8 cellular contexts compared by ENCODE assay signal in the genomic region with DNA sequence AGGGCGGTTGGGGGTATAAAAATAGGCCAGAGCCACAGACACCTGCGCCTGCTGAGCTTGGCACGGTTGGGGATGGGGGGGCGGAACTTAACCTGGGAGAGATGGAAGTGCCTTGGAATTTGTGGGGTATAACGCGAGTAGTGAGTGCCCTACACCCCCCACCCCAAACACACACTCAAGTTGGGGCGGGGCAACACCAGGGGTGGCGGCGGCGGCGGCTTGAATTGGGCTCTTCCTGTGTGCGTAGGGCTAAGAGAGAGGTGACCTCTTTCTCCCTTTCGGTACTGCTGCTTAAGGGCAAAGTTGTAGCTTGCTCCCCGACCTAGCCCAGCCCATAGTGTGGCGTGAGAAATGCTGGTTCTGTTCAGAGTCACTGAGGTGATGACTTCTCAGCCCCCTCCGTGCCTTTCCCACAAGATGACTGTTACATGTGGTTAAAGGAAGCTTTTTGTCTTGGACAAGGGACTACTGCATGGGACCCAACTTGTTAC.
DNase-seq lines count a peak whose midpoint lies in the region; ATAC-seq lines count a peak whose summit lies in the region.

No MANE protein-coding gene starts in this region.

- H3K4me3 ChIP-seq in SK-N-MC (peak overlapping the region; percentile 83), iPS-18c (ENCODE audit: insufficient read depth, low read depth, low read length) (peak overlapping the region; percentile 66)

- H3K4me3 Mint-ChIP-seq in activated naive CD8-positive, alpha-beta T cell treated with anti-CD3 and anti-CD28 coated beads, Interleukin-2, amount 50 U/mL, for 24 hours, result peak overlapping the region; percentile 91

- ATAC-seq in HG03064 (IDR thresholded peaks at IDR 0.05; ENCODE audit: low read depth, unreplicated experiment), result peak; percentile 43
- ATAC-seq in activated naive CD8-positive, alpha-beta T cell treated with anti-CD3 and anti-CD28 coated beads, Interleukin-2, amount 50 U/mL, for 24 hours, result peak; percentile 89

- DNase-seq in NCI-H524 (lab: John Stamatoyannopoulos, UW), result peak; percentile 33 to 37
- no peak for DNase-seq in NCI-H524 treated with DMSO at 0.1 percent for 48 hours (lab: John Stamatoyannopoulos, UW)
- no peak for DNase-seq in SK-N-MC (ENCODE audit: low read depth, low spot score)
- DNase-seq in activated naive CD8-positive, alpha-beta T cell treated with anti-CD3 and anti-CD28 coated beads, Interleukin-2, amount 50 U/mL, for 24 hours, result peak; percentile 62
- DNase-seq in stimulated activated CD4-positive, alpha-beta T cell treated with anti-CD3 and anti-CD28 coated beads, Interleukin-15, amount 100 ng/mL, for 48 hours (ENCODE audit: low read depth in 2 of 2), result peak; percentile 51 to 55
- DNase-seq in NCI-H345 (lab: John Stamatoyannopoulos, UW), result no peak

- peaks cover 24% of the 10 kb centered on the region for H3K36me3 Mint-ChIP-seq in activated naive CD8-positive, alpha-beta T cell treated with anti-CD3 and anti-CD28 coated beads, Interleukin-2, amount 50 U/mL, for 24 hours (ENCODE audit: low read depth)

- no peaks in the 10 kb centered on the region for H3K9me3 ChIP-seq in SK-N-MC (ENCODE audit: low read depth, low read length)
- H3K9me3 ChIP-seq in iPS-18c (ENCODE audit: control insufficient read depth, insufficient read depth, low read length), result peaks cover 2% of the 10 kb centered on the region

- no peaks in the 10 kb centered on the region for H3K27me3 Mint-ChIP-seq in activated naive CD8-positive, alpha-beta T cell treated with anti-CD3 and anti-CD28 coated beads, Interleukin-2, amount 50 U/mL, for 24 hours

- H3K9ac ChIP-seq in SK-N-MC (ENCODE audit: insufficient read length), result peak overlapping the region; percentile 76

- H3K9me3 Mint-ChIP-seq in activated naive CD8-positive, alpha-beta T cell treated with anti-CD3 and anti-CD28 coated beads, Interleukin-2, amount 50 U/mL, for 24 hours, result no peaks in the 10 kb centered on the region

- no peaks in the 10 kb centered on the region for H3K36me3 ChIP-seq in SK-N-MC (ENCODE audit: insufficient read depth, low read length)

- no peak overlapping the region for H3K27ac ChIP-seq in SK-N-MC

- peaks cover 49% of the 10 kb centered on the region for H3K4me1 Mint-ChIP-seq in activated naive CD8-positive, alpha-beta T cell treated with anti-CD3 and anti-CD28 coated beads, Interleukin-2, amount 50 U/mL, for 24 hours

- H3K27ac Mint-ChIP-seq in activated naive CD8-positive, alpha-beta T cell treated with anti-CD3 and anti-CD28 coated beads, Interleukin-2, amount 50 U/mL, for 24 hours, result peak overlapping the region; percentile 91

Comparison
In these comparisons a context has a peak if more than half of its experiments do, and no peak if none do; other contexts are left out.
1. DNase-seq: peak in NCI-H524 (2 of 2), activated naive CD8-positive, alpha-beta T cell treated with anti-CD3 and anti-CD28 coated beads, Interleukin-2, amount 50 U/mL, for 24 hours (single experiment) and stimulated activated CD4-positive, alpha-beta T cell treated with anti-CD3 and anti-CD28 coated beads, Interleukin-15, amount 100 ng/mL, for 48 hours (2 of 2); none in NCI-H524 treated with DMSO at 0.1 percent for 48 hours (single experiment), SK-N-MC (single experiment) and NCI-H345 (single experiment).